In the genomic region with DNA sequence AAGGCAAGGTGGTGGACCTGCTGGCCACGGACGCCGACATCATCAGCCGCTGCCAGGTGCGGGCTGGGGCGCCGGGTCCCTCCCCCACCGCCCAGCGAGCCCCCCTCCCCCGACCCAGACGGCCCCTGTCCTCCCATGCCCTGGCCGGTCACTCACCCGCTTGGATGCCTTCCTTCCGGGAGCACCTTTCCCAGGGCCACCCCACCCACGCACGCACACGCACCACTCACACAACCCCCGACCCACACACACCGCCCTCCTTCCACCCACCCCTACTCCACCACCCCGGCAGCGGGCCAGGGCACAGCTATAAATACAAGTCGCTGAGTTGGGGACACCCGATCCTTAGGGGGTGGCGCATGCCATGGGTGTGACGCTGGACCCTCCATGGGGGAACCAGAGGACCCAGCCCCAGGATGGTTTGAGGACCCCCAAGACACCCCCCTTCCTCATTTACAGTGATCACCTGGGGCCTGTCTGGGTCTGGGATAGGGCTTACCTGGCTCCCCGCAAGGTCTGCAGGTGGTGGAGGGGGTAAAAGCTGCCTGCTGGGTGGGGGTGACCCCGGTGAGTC, we compare ENCODE assay signal across 8 cellular contexts. TPM values are rescaled to one million over a fixed set of nuclear protein-coding genes. Genes with fewer than 3 reads are reported as not detected.
DNase-seq lines count a peak whose midpoint lies in the region; ATAC-seq and TF ChIP-seq lines count a peak whose summit lies in the region.

No MANE protein-coding gene starts in this region.

- no peak overlapping the region for H2AFZ ChIP-seq in neural cell (ENCODE audit: low read depth, low read length)

- CTCF ChIA-PET in activated B cell treated with CpG ODN at 0.5 μM for 24 hours (lab: Charles Lee), result no interaction called here

- H3K4me3 ChIP-seq in esophagus squamous epithelium (peak overlapping the region; percentile 63 to 95 (median 68)), neural cell (ENCODE audit: low read length) (peak overlapping the region; percentile 55)

- no peaks in the 10 kb centered on the region for H3K9me3 Mint-ChIP-seq in activated B cell treated with CpG ODN at 0.5 μM for 24 hours

- H3K36me3 Mint-ChIP-seq in activated B cell treated with CpG ODN at 0.5 μM for 24 hours (ENCODE audit: low read depth), result peaks cover 6% of the 10 kb centered on the region

- no peaks in the 10 kb centered on the region for H3K9me2 ChIP-seq in neural cell (ENCODE audit: insufficient read depth, low read length)

- H3F3A ChIP-seq in neural cell (ENCODE audit: insufficient read depth, low read length, poor library complexity, severe bottlenecking), result no peaks in the 10 kb centered on the region

- H3K9ac ChIP-seq in neural cell (ENCODE audit: low read length), result peak overlapping the region; percentile 23

- H3K27ac ChIP-seq in esophagus squamous epithelium (peak overlapping the region; percentile 76 to 85 (median 80)), neural cell (ENCODE audit: low read length) (no peak overlapping the region)

- WGBS in esophagus squamous epithelium, 2 donors, result 0 to 15% methylated on average over 5 of the region's 27 CpGs

- H3K27me3 Mint-ChIP-seq in activated B cell treated with CpG ODN at 0.5 μM for 24 hours, result peaks cover 5% of the 10 kb centered on the region

- intact Hi-C loops in activated B cell treated with CpG ODN at 0.5 μM for 24 hours (cut with micrococcal nuclease), result loop anchor here (1.0 to 5.0 kb wide), 2 partner anchors 28 to 323 kb away; no protein-coding TSS in a partner anchor
- intact Hi-C loops in esophagus squamous epithelium (cut with DNase I), result no loop called here

- H3K79me2 ChIP-seq in neural cell (replicated peaks; ENCODE audit: insufficient read depth, low read length), result no peaks in the 10 kb centered on the region

- H3K27me3 ChIP-seq in esophagus squamous epithelium, result no peaks in the 10 kb centered on the region
- H3K27me3 ChIP-seq in neural cell (ENCODE audit: insufficient read depth, low read depth, low read length), result peaks cover 4% of the 10 kb centered on the region

- TF ChIP-seq RAD21 in neural cell (conservative IDR thresholded peaks at IDR 0.05), result no peak

- peaks cover 30 to 46% (median 34%) of the 10 kb centered on the region in 3 donors for H3K4me1 ChIP-seq in esophagus squamous epithelium

- no peaks in the 10 kb centered on the region for H3K4me1 Mint-ChIP-seq in activated B cell treated with CpG ODN at 0.5 μM for 24 hours

- no peaks in the 10 kb centered on the region for H4K20me1 ChIP-seq in neural cell (ENCODE audit: insufficient read depth)

- peak overlapping the region; percentile 64 for H3K4me3 Mint-ChIP-seq in activated B cell treated with CpG ODN at 0.5 μM for 24 hours

- no peak overlapping the region for H3K27ac Mint-ChIP-seq in activated B cell treated with CpG ODN at 0.5 μM for 24 hours

- TF ChIP-seq EP300 in neural cell (conservative IDR thresholded peaks at IDR 0.05; ENCODE audit: poor library complexity, severe bottlenecking), result no peak

- no peak for TF ChIP-seq POLR2A in esophagus squamous epithelium (IDR thresholded peaks at IDR 0.05)
- no peak for TF ChIP-seq POLR2A in GM18505 (IDR thresholded peaks at IDR 0.05; ENCODE audit: borderline replicate concordance, extremely low read depth, insufficient read depth, insufficient read length)

- POLR2A ChIA-PET in activated B cell treated with CpG ODN at 0.5 μM for 24 hours (lab: Charles Lee), result interaction anchor here (1.0 kb wide), 1 partner anchor 14 kb away, joined by 4 read pairs; no protein-coding TSS in a partner anchor

- TF ChIP-seq CTCF in activated B cell treated with CpG ODN at 0.5 μM for 24 hours (IDR thresholded peaks at IDR 0.05) (no peak), esophagus squamous epithelium (IDR thresholded peaks at IDR 0.05) (no peak), neural cell (IDR thresholded peaks at IDR 0.05; ENCODE audit: poor library complexity, severe bottlenecking) (no peak)

- H3K9me3 ChIP-seq in esophagus squamous epithelium, result no peaks in the 10 kb centered on the region
- H3K9me3 ChIP-seq in neural cell (ENCODE audit: low read length), result no peaks in the 10 kb centered on the region

- H3K4me2 ChIP-seq in neural cell (ENCODE audit: low read length), result no peak overlapping the region

- peaks cover 0 to 4% (median 0%) of the 10 kb centered on the region in 3 donors for H3K36me3 ChIP-seq in esophagus squamous epithelium
- no peaks in the 10 kb centered on the region for H3K36me3 ChIP-seq in neural cell (ENCODE audit: insufficient read depth, low read length)

- DNase-seq in NCI-H524 (lab: John Stamatoyannopoulos, UW), result peak; percentile 11 to 38
- no peak for DNase-seq in NCI-H524 treated with DMSO at 0.1 percent for 48 hours (lab: John Stamatoyannopoulos, UW)
- no peak for DNase-seq in activated B cell treated with CpG ODN at 0.5 μM for 24 hours
- no peak for DNase-seq in esophagus squamous epithelium (lab: John Stamatoyannopoulos, UW)

- no peak for ATAC-seq in activated B cell treated with CpG ODN at 0.5 μM for 24 hours (ENCODE audit: low read depth)
- no peak for ATAC-seq in GM18505 (IDR thresholded peaks at IDR 0.05; ENCODE audit: unreplicated experiment)
- ATAC-seq in GM19463 (IDR thresholded peaks at IDR 0.05; ENCODE audit: unreplicated experiment), result no peak
- ATAC-seq in GM21528 (IDR thresholded peaks at IDR 0.05; ENCODE audit: low FRiP score, unreplicated experiment), result no peak

TF ChIP-seq in neural cell, 6 proteins besides CTCF, POLR2A, EP300 and RAD21:
- no peak for TF ChIP-seq POLR2AphosphoS5 (IDR thresholded peaks at IDR 0.05)
- TF ChIP-seq, protein P1, sequence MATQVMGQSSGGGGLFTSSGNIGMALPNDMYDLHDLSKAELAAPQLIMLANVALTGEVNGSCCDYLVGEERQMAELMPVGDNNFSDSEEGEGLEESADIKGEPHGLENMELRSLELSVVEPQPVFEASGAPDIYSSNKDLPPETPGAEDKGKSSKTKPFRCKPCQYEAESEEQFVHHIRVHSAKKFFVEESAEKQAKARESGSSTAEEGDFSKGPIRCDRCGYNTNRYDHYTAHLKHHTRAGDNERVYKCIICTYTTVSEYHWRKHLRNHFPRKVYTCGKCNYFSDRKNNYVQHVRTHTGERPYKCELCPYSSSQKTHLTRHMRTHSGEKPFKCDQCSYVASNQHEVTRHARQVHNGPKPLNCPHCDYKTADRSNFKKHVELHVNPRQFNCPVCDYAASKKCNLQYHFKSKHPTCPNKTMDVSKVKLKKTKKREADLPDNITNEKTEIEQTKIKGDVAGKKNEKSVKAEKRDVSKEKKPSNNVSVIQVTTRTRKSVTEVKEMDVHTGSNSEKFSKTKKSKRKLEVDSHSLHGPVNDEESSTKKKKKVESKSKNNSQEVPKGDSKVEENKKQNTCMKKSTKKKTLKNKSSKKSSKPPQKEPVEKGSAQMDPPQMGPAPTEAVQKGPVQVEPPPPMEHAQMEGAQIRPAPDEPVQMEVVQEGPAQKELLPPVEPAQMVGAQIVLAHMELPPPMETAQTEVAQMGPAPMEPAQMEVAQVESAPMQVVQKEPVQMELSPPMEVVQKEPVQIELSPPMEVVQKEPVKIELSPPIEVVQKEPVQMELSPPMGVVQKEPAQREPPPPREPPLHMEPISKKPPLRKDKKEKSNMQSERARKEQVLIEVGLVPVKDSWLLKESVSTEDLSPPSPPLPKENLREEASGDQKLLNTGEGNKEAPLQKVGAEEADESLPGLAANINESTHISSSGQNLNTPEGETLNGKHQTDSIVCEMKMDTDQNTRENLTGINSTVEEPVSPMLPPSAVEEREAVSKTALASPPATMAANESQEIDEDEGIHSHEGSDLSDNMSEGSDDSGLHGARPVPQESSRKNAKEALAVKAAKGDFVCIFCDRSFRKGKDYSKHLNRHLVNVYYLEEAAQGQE (IDR thresholded peaks at IDR 0.05; ENCODE audit: borderline replicate concordance), result no peak

RNA-seq across cellular contexts. Expression of a gene that starts 0.5 kb away (rescaled TPM):
- total RNA-seq in activated B cell treated with CpG ODN at 0.5 μM for 24 hours (0.18 and 0.39 TPM in 2 replicates), esophagus squamous epithelium (10 to 100 TPM in 2 of 4 donors, 1 to 10 TPM in 2; 3.4 to 11.4 (median 8.4) TPM)
- polyA plus RNA-seq in neural cell, result 3.4 and 4.3 TPM in 2 replicates
- polyA minus RNA-seq in neural cell, result 0.73 and 0.93 TPM in 2 replicates

RNA-seq across cellular contexts. Expression of a gene that starts 28.5 kb away (rescaled TPM):
- total RNA-seq in activated B cell treated with CpG ODN at 0.5 μM for 24 hours (47.9 and 51.2 TPM in 2 replicates), esophagus squamous epithelium (100 to 1,000 TPM; 149 to 282 (median 201) TPM)
- polyA plus RNA-seq in neural cell, result 171 and 180 TPM in 2 replicates
- 25.8 and 39.2 TPM in 2 replicates for polyA minus RNA-seq in neural cell

RNA-seq across cellular contexts. Expression of a gene that starts 35.1 kb away (rescaled TPM):
- total RNA-seq in activated B cell treated with CpG ODN at 0.5 μM for 24 hours (38.6 and 47.2 TPM in 2 replicates), esophagus squamous epithelium (10 to 100 TPM; 36.7 to 43.6 (median 37.8) TPM)
- 0.02 and 0.08 TPM in 2 replicates for polyA plus RNA-seq in neural cell
- not detected in 2 replicates for polyA minus RNA-seq in neural cell

Comparison
In these comparisons a context has a peak if more than half of its experiments do, and no peak if none do; other contexts are left out.
1. DNase-seq: peak in NCI-H524 (2 of 2); none in NCI-H524 treated with DMSO at 0.1 percent for 48 hours (single experiment), activated B cell treated with CpG ODN at 0.5 μM for 24 hours (single experiment) and esophagus squamous epithelium (single experiment).